1 cellular context compared by ENCODE assay signal in the genomic region with DNA sequence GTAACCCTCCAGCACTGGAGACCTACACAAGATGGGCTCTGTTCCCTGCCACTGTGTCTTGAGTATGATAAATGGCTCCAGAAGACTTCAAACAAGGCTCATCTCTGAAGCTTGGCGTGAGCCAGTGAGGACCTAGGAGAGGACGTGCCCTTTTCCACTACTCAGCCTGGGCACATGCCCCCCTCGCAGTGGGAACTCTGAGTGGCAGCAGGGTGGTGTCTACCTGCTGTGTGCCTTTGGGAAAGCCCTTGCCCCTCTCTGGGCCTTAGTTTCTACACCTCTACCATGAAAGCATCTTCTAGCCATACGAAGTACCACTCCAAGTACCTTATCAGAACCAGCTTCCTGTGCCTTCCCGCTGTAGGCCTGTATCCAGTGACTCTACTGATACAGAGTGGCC.
TF ChIP-seq lines count a peak whose summit lies in the region.

No MANE protein-coding gene starts in this region.

TF ChIP-seq in H1, 55 proteins besides CTCF, POLR2A, EP300 and RAD21:
- TF ChIP-seq NRF1 (IDR thresholded peaks at IDR 0.05; ENCODE audit: low read depth, low read length) (no peak), HDAC6 (IDR thresholded peaks at IDR 0.05; ENCODE audit: low read depth, low read length) (no peak), GTF2F1 (IDR thresholded peaks at IDR 0.05; ENCODE audit: borderline replicate concordance, low read depth, low read length) (no peak), TAF7 (optimal IDR thresholded peaks at IDR 0.05; ENCODE audit: borderline replicate concordance, low read depth, low read length) (no peak), RNF2 (IDR thresholded peaks at IDR 0.05; ENCODE audit: borderline replicate concordance, low read depth, low read length, missing control alignments, poor library complexity, severe bottlenecking) (no peak), ASH2L (IDR thresholded peaks at IDR 0.05; ENCODE audit: low read length) (no peak)
